16 cellular contexts compared by ENCODE assay signal in genomic region chr11:86735462-86736302, GRCh38.
DNase-seq lines count a peak whose midpoint lies in the region; ATAC-seq lines count a peak whose summit lies in the region.
"Had no signal": no experiment of that assay in that cellular context is flagged by ENCODE, and none has a peak within 500 bp of the region (broad histone marks: within the 10 kb centered on the region; RNA-seq: fewer than 3 reads in every experiment).

No MANE protein-coding gene starts in this region.

- no peaks in the 10 kb centered on the region for H3K36me3 ChIP-seq in ACC112 (ENCODE audit: insufficient read depth, low read length)
- H3K36me3 ChIP-seq: adrenal gland had no signal

- H3K79me2 ChIP-seq in ACC112 (ENCODE audit: control insufficient read depth, insufficient read depth, low read length, unreplicated experiment), result no peaks in the 10 kb centered on the region

- H3K4me1 ChIP-seq in ACC112 (ENCODE audit: control insufficient read depth, insufficient read depth, low read length, unreplicated experiment), result peaks cover 66% of the 10 kb centered on the region

- H3K27ac ChIP-seq in ACC112 (ENCODE audit: low read depth, low read length), result peak overlapping the region; percentile 98
- H3K27ac ChIP-seq: adrenal gland had no signal

- no peak for ATAC-seq in HG03432 (IDR thresholded peaks at IDR 0.05; ENCODE audit: unreplicated experiment)
- ATAC-seq in HG02642 (IDR thresholded peaks at IDR 0.05; ENCODE audit: poor library complexity, unreplicated experiment), result no peak
- ATAC-seq in GM19463 (IDR thresholded peaks at IDR 0.05; ENCODE audit: unreplicated experiment), result no peak
- ATAC-seq: GM12878; stimulated activated effector memory CD8-positive, alpha-beta T cell treated with anti-CD3 and anti-CD28 coated beads, Interleukin-12 subunit alpha, Interleukin-12 subunit beta, amount 100 ng/mL, for 72 hours had no signal

- DNase-seq in HS-27A (ENCODE audit: low read depth) (peak; percentile 87), SW 1271 (lab: John Stamatoyannopoulos, UW) (peak; percentile 73 to 90), fibroblast of peridontal ligament (ENCODE audit: extremely low read depth) (peak; percentile 81), NCI-H524 treated with DMSO at 0.1 percent for 48 hours (lab: John Stamatoyannopoulos, UW) (no peak)
- DNase-seq: adrenal gland; DMS153; effector CD4-positive, alpha-beta T cell; naive B cell; stimulated activated CD4-positive, alpha-beta T cell treated with anti-CD3 and anti-CD28 coated beads, Interleukin-4, amount 100 ng/mL, for 24 hours; T-helper 2 cell had no signal

- peak overlapping the region; percentile 44; the same call in 1 of the 2 replicates for H3K4me3 ChIP-seq in ACC112 (ENCODE audit: low read depth, low read length)
- H3K4me3 ChIP-seq: adrenal gland, GM12878 had no signal

- H3K27me3 ChIP-seq in ACC112 (ENCODE audit: insufficient read depth, low read length), result no peaks in the 10 kb centered on the region
- H3K27me3 ChIP-seq: adrenal gland had no signal

- H2AFZ ChIP-seq in ACC112 (ENCODE audit: low read length, unreplicated experiment), result no peak overlapping the region
